In the genomic region with DNA sequence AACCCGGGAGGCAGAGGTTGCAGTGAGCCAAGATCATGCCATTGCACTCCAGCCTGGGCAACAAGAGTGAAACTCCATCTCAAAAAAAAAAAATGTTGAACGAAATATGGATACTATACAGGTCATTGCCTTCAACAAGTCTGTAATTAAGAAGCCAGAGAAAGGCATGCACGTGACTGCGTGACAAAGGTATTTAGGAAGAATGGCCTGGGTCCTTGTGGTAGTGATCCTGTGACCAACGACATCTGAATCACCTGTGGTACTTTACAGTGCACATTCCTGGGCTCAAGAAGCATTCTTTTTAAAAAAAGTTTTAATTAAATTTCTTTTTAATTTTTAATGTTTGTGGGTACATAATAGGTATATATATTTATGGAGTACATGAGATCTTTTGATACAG, we compare ENCODE assay signal across 19 cellular contexts.
"Had no signal": no experiment of that assay in that cellular context is flagged by ENCODE, and none has a peak within 500 bp of the region (broad histone marks: within the 10 kb centered on the region; RNA-seq: fewer than 3 reads in every experiment).

No MANE protein-coding gene starts in this region.

- H3K4me3 ChIP-seq: dorsolateral prefrontal cortex, mucosa of descending colon, psoas muscle, sigmoid colon, stomach, thoracic aorta, transverse colon had no signal

- H3K9me3 Mint-ChIP-seq: immature natural killer cell had no signal

- H3K9me3 ChIP-seq: mucosa of descending colon, neutrophil, psoas muscle, sigmoid colon, thoracic aorta, transverse colon had no signal

- DNase-seq: cortex of kidney; dorsolateral prefrontal cortex; effector CD8-positive, alpha-beta T cell; foreskin melanocyte; immature natural killer cell; kidney; left colon; mucosa of descending colon; naive thymus-derived CD8-positive, alpha-beta T cell; psoas muscle; sigmoid colon; small intestine; stimulated activated CD4-positive, alpha-beta T cell treated with anti-CD3 and anti-CD28 coated beads, Interleukin-12 subunit alpha, Interleukin-12 subunit beta, amount 100 ng/mL, for 4 hours; stimulated activated naive CD4-positive, alpha-beta T cell; stomach; substantia nigra; transverse colon had no signal

- H3K4me1 ChIP-seq: psoas muscle, stomach, transverse colon had no signal

- H3K27ac ChIP-seq: dorsolateral prefrontal cortex, neutrophil, psoas muscle, sigmoid colon, stomach, thoracic aorta, transverse colon had no signal

- H3K27ac Mint-ChIP-seq: immature natural killer cell; naive thymus-derived CD8-positive, alpha-beta T cell had no signal

- ATAC-seq: left colon; mucosa of descending colon; naive thymus-derived CD8-positive, alpha-beta T cell; psoas muscle had no signal

- H3K4me3 Mint-ChIP-seq: immature natural killer cell; naive thymus-derived CD8-positive, alpha-beta T cell had no signal

- H3K36me3 ChIP-seq: neutrophil, stomach, thoracic aorta, transverse colon had no signal

- FAIRE-seq: kidney, small intestine had no signal

- H3K27me3 ChIP-seq: dorsolateral prefrontal cortex, sigmoid colon, transverse colon had no signal
